23 cellular contexts compared by ENCODE assay signal in genomic region chr6:133947302-133947900, GRCh38. TPM values are rescaled to one million over a fixed set of nuclear protein-coding genes. Genes with fewer than 3 reads are reported as not detected.
DNase-seq lines count a peak whose midpoint lies in the region; ATAC-seq and TF ChIP-seq lines count a peak whose summit lies in the region.
"Had no signal": no experiment of that assay in that cellular context is flagged by ENCODE, and none has a peak within 500 bp of the region (broad histone marks: within the 10 kb centered on the region; RNA-seq: fewer than 3 reads in every experiment).

No MANE protein-coding gene starts in this region.

- H3K4me1 Mint-ChIP-seq in naive thymus-derived CD4-positive, alpha-beta T cell, result peaks cover 6 to 8% (median 8%) of the 10 kb centered on the region in 7 donors

- DNase-seq in NCI-H2081 (lab: John Stamatoyannopoulos, UW) (peak; percentile 87 to 96), cerebellar cortex (ENCODE audit: low spot score) (peak; percentile 85), prostate gland (ENCODE audit: low spot score) (peak; percentile 13)
- no peak for DNase-seq in naive thymus-derived CD4-positive, alpha-beta T cell
- DNase-seq: activated CD4-positive, alpha-beta T cell treated with anti-CD3 and anti-CD28 coated beads, Interleukin-2, amount 50 U/mL, for 4 hours; activated naive CD4-positive, alpha-beta T cell treated with Interleukin-2 at 50 U/mL for 16 hours; activated T-cell treated with anti-CD3 and anti-CD28 coated beads for 4 hours; AML-193; aorta; foreskin melanocyte; HCEC 1CT; KG1; natural killer cell; NK-92 treated with Interleukin-12 subunit alpha and Interleukin-12 subunit beta, amount 100 ng/mL, for 24 hours; spleen had no signal

- H3K4me1 ChIP-seq in HEK293 (ENCODE audit: control insufficient read depth, insufficient read depth, low read length) (no peaks in the 10 kb centered on the region), prostate gland (replicated peaks) (no peaks in the 10 kb centered on the region)
- H3K4me1 ChIP-seq in naive thymus-derived CD4-positive, alpha-beta T cell (ENCODE audit: control insufficient read depth in 2 of 2, insufficient read depth in 2 of 2, low read length in 2 of 2), result peaks cover 0 to 6% of the 10 kb centered on the region in 2 donors

- no peaks in the 10 kb centered on the region for H3K36me3 Mint-ChIP-seq in naive thymus-derived CD4-positive, alpha-beta T cell
- H3K36me3 Mint-ChIP-seq: natural killer cell had no signal

- TF ChIP-seq CTCF in HEK293 (tag by site-specific recombination; IDR thresholded peaks at IDR 0.05) (no peak), prostate gland (IDR thresholded peaks at IDR 0.05) (no peak)

- H3K4me3 ChIP-seq in HEK293 (ENCODE audit: low read depth, low read length) (no peak overlapping the region), prostate gland (no peak overlapping the region)
- no peak overlapping the region for H3K4me3 ChIP-seq in naive thymus-derived CD4-positive, alpha-beta T cell (ENCODE audit: low read length)
- H3K4me3 ChIP-seq: spleen had no signal

- WGBS in prostate gland, result 58% methylated on average over 1 of the region's 1 CpG

- no peaks in the 10 kb centered on the region for H3K9me3 Mint-ChIP-seq in naive thymus-derived CD4-positive, alpha-beta T cell
- H3K9me3 Mint-ChIP-seq: natural killer cell had no signal

- no peak overlapping the region for H3K4me3 Mint-ChIP-seq in naive thymus-derived CD4-positive, alpha-beta T cell
- H3K4me3 Mint-ChIP-seq: natural killer cell had no signal

- no peak overlapping the region for H3K27ac ChIP-seq in HEK293 (ENCODE audit: extremely low read depth, low read depth, low read length)
- H3K27ac ChIP-seq in prostate gland, result no peak overlapping the region
- no peak overlapping the region for H3K27ac ChIP-seq in naive thymus-derived CD4-positive, alpha-beta T cell (ENCODE audit: low read depth, low read length)
- H3K27ac ChIP-seq: RWPE1, spleen had no signal

- ATAC-seq in naive thymus-derived CD4-positive, alpha-beta T cell, result no peak
- ATAC-seq in HG02610 (IDR thresholded peaks at IDR 0.05; ENCODE audit: unreplicated experiment) (no peak), GM18505 (IDR thresholded peaks at IDR 0.05; ENCODE audit: unreplicated experiment) (no peak)
- ATAC-seq: natural killer cell had no signal

- intact Hi-C loops in prostate gland (cut with DNase I), result no loop called here
- intact Hi-C loops in naive thymus-derived CD4-positive, alpha-beta T cell (cut with micrococcal nuclease), result no loop called here

- H3K27ac Mint-ChIP-seq in naive thymus-derived CD4-positive, alpha-beta T cell, result no peak overlapping the region
- H3K27ac Mint-ChIP-seq: natural killer cell, progenitor cell of endocrine pancreas had no signal

- H3K36me3 ChIP-seq in HEK293 (ENCODE audit: control insufficient read depth in 2 of 2, insufficient read depth in 1 of 2, low read length in 2 of 2) (no peaks in the 10 kb centered on the region), prostate gland (no peaks in the 10 kb centered on the region)
- H3K36me3 ChIP-seq in naive thymus-derived CD4-positive, alpha-beta T cell (ENCODE audit: control insufficient read depth in 2 of 3, insufficient read depth in 3 of 3, low read length in 3 of 3), result no peaks in the 10 kb centered on the region
- H3K36me3 ChIP-seq: spleen had no signal

- POLR2A ChIA-PET in HEK293 (lab: Yijun Ruan, JAX), result no interaction called here
- POLR2A ChIA-PET in naive thymus-derived CD4-positive, alpha-beta T cell (lab: Charles Lee), result interaction anchor here (0.5 kb wide), 1 partner anchor 38 kb away, joined by 4 read pairs; no protein-coding TSS in a partner anchor

- CTCF ChIA-PET in HEK293 (lab: Yijun Ruan, JAX), result interaction anchor here (0.7 to 1.5 kb wide), 5 partner anchors 11 to 149 kb away, joined by 3 to 8 read pairs (median 3); no protein-coding TSS in a partner anchor
- CTCF ChIA-PET in naive thymus-derived CD4-positive, alpha-beta T cell (lab: Charles Lee), result interaction anchor here (0.6 kb wide), 2 partner anchors 23 to 1278 kb away, joined by 3 to 7 read pairs; no protein-coding TSS in a partner anchor

- no peaks in the 10 kb centered on the region for H3K27me3 ChIP-seq in prostate gland (replicated peaks; ENCODE audit: insufficient read depth)
- no peaks in the 10 kb centered on the region for H3K27me3 ChIP-seq in naive thymus-derived CD4-positive, alpha-beta T cell (ENCODE audit: control insufficient read depth in 2 of 2, insufficient read depth in 2 of 2, low read length in 2 of 2)

- no peaks in the 10 kb centered on the region for H3K9me3 ChIP-seq in HEK293 (ENCODE audit: control insufficient read depth, insufficient read depth, low read depth, low read length)
- no peaks in the 10 kb centered on the region for H3K9me3 ChIP-seq in prostate gland
- no peaks in the 10 kb centered on the region for H3K9me3 ChIP-seq in naive thymus-derived CD4-positive, alpha-beta T cell (ENCODE audit: control insufficient read depth in 2 of 3, low read length in 3 of 3)
- H3K9me3 ChIP-seq: spleen had no signal

- TF ChIP-seq POLR2A in prostate gland (IDR thresholded peaks at IDR 0.05), result no peak
- TF ChIP-seq POLR2A in GM18505 (IDR thresholded peaks at IDR 0.05; ENCODE audit: borderline replicate concordance, extremely low read depth, insufficient read depth, insufficient read length), result no peak

- H3K27me3 Mint-ChIP-seq in naive thymus-derived CD4-positive, alpha-beta T cell, result peaks cover 0 to 17% (median 0%) of the 10 kb centered on the region in 5 donors

TF ChIP-seq in HEK293, 187 proteins besides CTCF, POLR2A, EP300 and RAD21:
- no peak for TF ChIP-seq ZNF513 (tag by site-specific recombination; IDR thresholded peaks at IDR 0.05)
- TF ChIP-seq, protein P1, sequence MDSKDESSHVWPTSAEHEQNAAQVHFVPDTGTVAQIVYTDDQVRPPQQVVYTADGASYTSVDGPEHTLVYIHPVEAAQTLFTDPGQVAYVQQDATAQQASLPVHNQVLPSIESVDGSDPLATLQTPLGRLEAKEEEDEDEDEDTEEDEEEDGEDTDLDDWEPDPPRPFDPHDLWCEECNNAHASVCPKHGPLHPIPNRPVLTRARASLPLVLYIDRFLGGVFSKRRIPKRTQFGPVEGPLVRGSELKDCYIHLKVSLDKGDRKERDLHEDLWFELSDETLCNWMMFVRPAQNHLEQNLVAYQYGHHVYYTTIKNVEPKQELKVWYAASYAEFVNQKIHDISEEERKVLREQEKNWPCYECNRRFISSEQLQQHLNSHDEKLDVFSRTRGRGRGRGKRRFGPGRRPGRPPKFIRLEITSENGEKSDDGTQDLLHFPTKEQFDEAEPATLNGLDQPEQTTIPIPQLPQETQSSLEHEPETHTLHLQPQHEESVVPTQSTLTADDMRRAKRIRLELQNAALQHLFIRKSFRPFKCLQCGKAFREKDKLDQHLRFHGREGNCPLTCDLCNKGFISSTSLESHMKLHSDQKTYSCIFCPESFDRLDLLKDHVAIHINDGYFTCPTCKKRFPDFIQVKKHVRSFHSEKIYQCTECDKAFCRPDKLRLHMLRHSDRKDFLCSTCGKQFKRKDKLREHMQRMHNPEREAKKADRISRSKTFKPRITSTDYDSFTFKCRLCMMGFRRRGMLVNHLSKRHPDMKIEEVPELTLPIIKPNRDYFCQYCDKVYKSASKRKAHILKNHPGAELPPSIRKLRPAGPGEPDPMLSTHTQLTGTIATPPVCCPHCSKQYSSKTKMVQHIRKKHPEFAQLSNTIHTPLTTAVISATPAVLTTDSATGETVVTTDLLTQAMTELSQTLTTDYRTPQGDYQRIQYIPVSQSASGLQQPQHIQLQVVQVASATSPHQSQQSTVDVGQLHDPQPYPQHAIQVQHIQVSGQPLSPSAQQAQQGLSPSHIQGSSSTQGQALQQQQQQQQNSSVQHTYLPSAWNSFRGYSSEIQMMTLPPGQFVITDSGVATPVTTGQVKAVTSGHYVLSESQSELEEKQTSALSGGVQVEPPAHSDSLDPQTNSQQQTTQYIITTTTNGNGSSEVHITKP (tag by site-specific recombination; IDR thresholded peaks at IDR 0.05), result peak; percentile 55

RNA-seq across cellular contexts. Expression of gene TBPL1, which starts 5.6 kb away (rescaled TPM):
- 10 to 100 TPM; 27.7 to 30.8 TPM for total RNA-seq in prostate gland
- total RNA-seq in naive thymus-derived CD4-positive, alpha-beta T cell, result 10 to 100 TPM; 21.0 to 34.7 (median 25.4) TPM
- 10 to 100 TPM; 48.5 to 51.2 TPM for polyA plus RNA-seq in naive thymus-derived CD4-positive, alpha-beta T cell

RNA-seq across cellular contexts. Expression of gene TCF21, which starts 58.5 kb away (rescaled TPM):
- total RNA-seq in prostate gland, result 1 to 10 TPM; 4.9 to 9.7 TPM
- total RNA-seq in naive thymus-derived CD4-positive, alpha-beta T cell, result not detected
- not detected for polyA plus RNA-seq in naive thymus-derived CD4-positive, alpha-beta T cell
- total RNA-seq: endothelial cell of umbilical vein, lung microvascular endothelial cell, natural killer cell, progenitor cell of endocrine pancreas, temporal lobe had no signal
- polyA plus RNA-seq: endothelial cell of umbilical vein had no signal

Comparison
In these comparisons a context has a peak if more than half of its experiments do, and no peak if none do; other contexts are left out.
1. DNase-seq: peak in NCI-H2081 (2 of 2), cerebellar cortex (single experiment) and prostate gland (single experiment); none in naive thymus-derived CD4-positive, alpha-beta T cell (0 of 9).
2. RNA of gene TCF21, which starts 58.5 kb away (total RNA-seq): 4.9 to 9.7 TPM in prostate gland; not detected in naive thymus-derived CD4-positive, alpha-beta T cell; every median in the first group is over 4 times any median in the second.